In genomic region chr3:191136347-191136746, GRCh38 we compare ENCODE assay signal across 9 cellular contexts.
DNase-seq lines count a peak whose midpoint lies in the region; ATAC-seq and TF ChIP-seq lines count a peak whose summit lies in the region.
"Had no signal": no experiment of that assay in that cellular context is flagged by ENCODE, and none has a peak within 500 bp of the region (broad histone marks: within the 10 kb centered on the region; RNA-seq: fewer than 3 reads in every experiment).

No MANE protein-coding gene starts in this region.

- no peak overlapping the region for H3K27ac Mint-ChIP-seq in activated naive CD4-positive, alpha-beta T cell treated with anti-CD3 and anti-CD28 coated beads, Interleukin-2, amount 50 U/mL, for 72 hours
- H3K27ac Mint-ChIP-seq: activated naive CD8-positive, alpha-beta T cell had no signal

- no peaks in the 10 kb centered on the region for H3K4me1 ChIP-seq in Panc1 (ENCODE audit: control insufficient read depth, insufficient read depth, low read length)

- ATAC-seq in GM18909 (IDR thresholded peaks at IDR 0.05; ENCODE audit: poor library complexity, unreplicated experiment) (peak; percentile 30), Panc1 (no peak), GM21619 (IDR thresholded peaks at IDR 0.05; ENCODE audit: unreplicated experiment) (no peak), GM21515 (IDR thresholded peaks at IDR 0.05; ENCODE audit: unreplicated experiment) (no peak)
- ATAC-seq in activated naive CD4-positive, alpha-beta T cell treated with anti-CD3 and anti-CD28 coated beads, Interleukin-2, amount 50 U/mL, for 72 hours: no peak

- POLR2A ChIA-PET in Panc1 (lab: Charles Lee): no interaction called here

- no peak overlapping the region for H3K27ac ChIP-seq in Panc1 (ENCODE audit: low read length)

- CTCF ChIA-PET in Panc1 (lab: Charles Lee): interaction anchor here (0.6 kb wide), 1 partner anchor 364 kb away, joined by 3 read pairs; no protein-coding TSS in a partner anchor

- peaks cover 6% of the 10 kb centered on the region; the same call in 1 of the 2 replicates for H3K9me3 ChIP-seq in Panc1 (ENCODE audit: control insufficient read depth, insufficient read depth, low read depth, low read length)

- TF ChIP-seq CTCF in AG10803 (conservative IDR thresholded peaks at IDR 0.05; ENCODE audit: low read length) (peak; percentile 53), Panc1 (IDR thresholded peaks at IDR 0.05) (peak; percentile 59; the same call in 1 of the 2 replicates)

- in situ Hi-C loops in Panc1 (cut with HindIII; ENCODE audit: low pct_unique_long_range_greater_than_20kb, low sequenced_read_pairs): no loop called here

- H3K36me3 Mint-ChIP-seq in activated naive CD4-positive, alpha-beta T cell treated with anti-CD3 and anti-CD28 coated beads, Interleukin-2, amount 50 U/mL, for 72 hours: peaks cover 0 to 6% of the 10 kb centered on the region in 2 donors
- H3K36me3 Mint-ChIP-seq: activated naive CD8-positive, alpha-beta T cell had no signal

- intact Hi-C loops in Panc1 (cut with micrococcal nuclease; ENCODE audit: unreplicated experiment): loop anchor here (10.0 kb wide), 1 partner anchor 258 kb away; no protein-coding TSS in a partner anchor

- no peaks in the 10 kb centered on the region for H3K27me3 ChIP-seq in Panc1 (ENCODE audit: control insufficient read depth, insufficient read depth, low read length)

- no peaks in the 10 kb centered on the region for H3K36me3 ChIP-seq in Panc1 (ENCODE audit: control insufficient read depth, insufficient read depth, low read length)

- peak; percentile 17 for DNase-seq in AG10803 (ENCODE audit: low read depth)
- no peak for DNase-seq in Panc1 (ENCODE audit: low read depth, low spot score)
- DNase-seq in germinal center (ENCODE audit: low spot score): peak; percentile 26
- DNase-seq in activated naive CD4-positive, alpha-beta T cell treated with anti-CD3 and anti-CD28 coated beads, Interleukin-2, amount 50 U/mL, for 72 hours (ENCODE audit: low spot score in 2 of 2): no peak
- DNase-seq in stimulated activated CD8-positive, alpha-beta memory T cell treated with anti-CD3 and anti-CD28 coated beads, Interleukin-4, amount 100 ng/mL, for 48 hours: no peak

- peaks cover 7 to 16% of the 10 kb centered on the region in 2 donors for H3K9me3 Mint-ChIP-seq in activated naive CD4-positive, alpha-beta T cell treated with anti-CD3 and anti-CD28 coated beads, Interleukin-2, amount 50 U/mL, for 72 hours

- no TSS peak for BruUV-seq in Panc1 (replicated peaks; lab: Mats Ljungman, UMichigan)

- no peak overlapping the region for H3K4me3 ChIP-seq in AG10803 (ENCODE audit: low read length)
- H3K4me3 ChIP-seq in Panc1 (ENCODE audit: low read depth in 2 of 2, low read length in 2 of 2): no peak overlapping the region

Comparison
In these comparisons a context has a peak if more than half of its experiments do, and no peak if none do; other contexts are left out.
1. DNase-seq: peak in AG10803 (single experiment) and germinal center (single experiment); none in Panc1 (single experiment), activated naive CD4-positive, alpha-beta T cell treated with anti-CD3 and anti-CD28 coated beads, Interleukin-2, amount 50 U/mL, for 72 hours (0 of 2) and stimulated activated CD8-positive, alpha-beta memory T cell treated with anti-CD3 and anti-CD28 coated beads, Interleukin-4, amount 100 ng/mL, for 48 hours (single experiment).